Comparison of ENCODE assay signal across 2 cellular contexts in the genomic region with DNA sequence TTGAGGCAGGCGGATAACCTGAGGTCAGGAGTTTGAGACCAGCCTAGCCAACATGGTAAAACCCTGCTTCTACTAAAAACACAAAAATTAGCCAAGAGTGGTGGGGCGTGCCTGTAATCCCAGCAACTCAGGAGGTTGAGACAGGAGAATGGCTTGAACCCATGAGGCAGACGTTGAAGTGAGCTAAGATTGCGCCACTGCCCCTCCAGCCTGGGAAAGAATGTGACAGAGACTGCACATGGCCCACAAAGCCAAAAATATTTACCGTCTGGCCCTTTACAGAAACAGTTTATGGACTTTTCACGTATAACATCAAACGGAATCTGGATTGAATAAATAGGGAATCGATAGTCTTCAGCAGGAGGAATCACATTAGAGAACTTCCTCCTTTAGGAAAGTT.
A peak's percentile ranks its signal among the peaks of the same experiment; 100 is the strongest.
TF ChIP-seq lines count a peak whose summit lies in the region.

No MANE protein-coding gene starts in this region.

TF ChIP-seq in A549, 52 proteins besides CTCF, POLR2A, EP300 and RAD21:
- TF ChIP-seq HEYL (CRISPR knock-in tag; IDR thresholded peaks at IDR 0.05) (no peak), CEBPB (IDR thresholded peaks at IDR 0.05) (peak in 1 of 2 experiments; percentile 86; a peak in 2 of 4 replicates)

TF ChIP-seq in GM23338, 12 proteins besides CTCF, POLR2A, EP300 and RAD21:
- TF ChIP-seq, protein P1, sequence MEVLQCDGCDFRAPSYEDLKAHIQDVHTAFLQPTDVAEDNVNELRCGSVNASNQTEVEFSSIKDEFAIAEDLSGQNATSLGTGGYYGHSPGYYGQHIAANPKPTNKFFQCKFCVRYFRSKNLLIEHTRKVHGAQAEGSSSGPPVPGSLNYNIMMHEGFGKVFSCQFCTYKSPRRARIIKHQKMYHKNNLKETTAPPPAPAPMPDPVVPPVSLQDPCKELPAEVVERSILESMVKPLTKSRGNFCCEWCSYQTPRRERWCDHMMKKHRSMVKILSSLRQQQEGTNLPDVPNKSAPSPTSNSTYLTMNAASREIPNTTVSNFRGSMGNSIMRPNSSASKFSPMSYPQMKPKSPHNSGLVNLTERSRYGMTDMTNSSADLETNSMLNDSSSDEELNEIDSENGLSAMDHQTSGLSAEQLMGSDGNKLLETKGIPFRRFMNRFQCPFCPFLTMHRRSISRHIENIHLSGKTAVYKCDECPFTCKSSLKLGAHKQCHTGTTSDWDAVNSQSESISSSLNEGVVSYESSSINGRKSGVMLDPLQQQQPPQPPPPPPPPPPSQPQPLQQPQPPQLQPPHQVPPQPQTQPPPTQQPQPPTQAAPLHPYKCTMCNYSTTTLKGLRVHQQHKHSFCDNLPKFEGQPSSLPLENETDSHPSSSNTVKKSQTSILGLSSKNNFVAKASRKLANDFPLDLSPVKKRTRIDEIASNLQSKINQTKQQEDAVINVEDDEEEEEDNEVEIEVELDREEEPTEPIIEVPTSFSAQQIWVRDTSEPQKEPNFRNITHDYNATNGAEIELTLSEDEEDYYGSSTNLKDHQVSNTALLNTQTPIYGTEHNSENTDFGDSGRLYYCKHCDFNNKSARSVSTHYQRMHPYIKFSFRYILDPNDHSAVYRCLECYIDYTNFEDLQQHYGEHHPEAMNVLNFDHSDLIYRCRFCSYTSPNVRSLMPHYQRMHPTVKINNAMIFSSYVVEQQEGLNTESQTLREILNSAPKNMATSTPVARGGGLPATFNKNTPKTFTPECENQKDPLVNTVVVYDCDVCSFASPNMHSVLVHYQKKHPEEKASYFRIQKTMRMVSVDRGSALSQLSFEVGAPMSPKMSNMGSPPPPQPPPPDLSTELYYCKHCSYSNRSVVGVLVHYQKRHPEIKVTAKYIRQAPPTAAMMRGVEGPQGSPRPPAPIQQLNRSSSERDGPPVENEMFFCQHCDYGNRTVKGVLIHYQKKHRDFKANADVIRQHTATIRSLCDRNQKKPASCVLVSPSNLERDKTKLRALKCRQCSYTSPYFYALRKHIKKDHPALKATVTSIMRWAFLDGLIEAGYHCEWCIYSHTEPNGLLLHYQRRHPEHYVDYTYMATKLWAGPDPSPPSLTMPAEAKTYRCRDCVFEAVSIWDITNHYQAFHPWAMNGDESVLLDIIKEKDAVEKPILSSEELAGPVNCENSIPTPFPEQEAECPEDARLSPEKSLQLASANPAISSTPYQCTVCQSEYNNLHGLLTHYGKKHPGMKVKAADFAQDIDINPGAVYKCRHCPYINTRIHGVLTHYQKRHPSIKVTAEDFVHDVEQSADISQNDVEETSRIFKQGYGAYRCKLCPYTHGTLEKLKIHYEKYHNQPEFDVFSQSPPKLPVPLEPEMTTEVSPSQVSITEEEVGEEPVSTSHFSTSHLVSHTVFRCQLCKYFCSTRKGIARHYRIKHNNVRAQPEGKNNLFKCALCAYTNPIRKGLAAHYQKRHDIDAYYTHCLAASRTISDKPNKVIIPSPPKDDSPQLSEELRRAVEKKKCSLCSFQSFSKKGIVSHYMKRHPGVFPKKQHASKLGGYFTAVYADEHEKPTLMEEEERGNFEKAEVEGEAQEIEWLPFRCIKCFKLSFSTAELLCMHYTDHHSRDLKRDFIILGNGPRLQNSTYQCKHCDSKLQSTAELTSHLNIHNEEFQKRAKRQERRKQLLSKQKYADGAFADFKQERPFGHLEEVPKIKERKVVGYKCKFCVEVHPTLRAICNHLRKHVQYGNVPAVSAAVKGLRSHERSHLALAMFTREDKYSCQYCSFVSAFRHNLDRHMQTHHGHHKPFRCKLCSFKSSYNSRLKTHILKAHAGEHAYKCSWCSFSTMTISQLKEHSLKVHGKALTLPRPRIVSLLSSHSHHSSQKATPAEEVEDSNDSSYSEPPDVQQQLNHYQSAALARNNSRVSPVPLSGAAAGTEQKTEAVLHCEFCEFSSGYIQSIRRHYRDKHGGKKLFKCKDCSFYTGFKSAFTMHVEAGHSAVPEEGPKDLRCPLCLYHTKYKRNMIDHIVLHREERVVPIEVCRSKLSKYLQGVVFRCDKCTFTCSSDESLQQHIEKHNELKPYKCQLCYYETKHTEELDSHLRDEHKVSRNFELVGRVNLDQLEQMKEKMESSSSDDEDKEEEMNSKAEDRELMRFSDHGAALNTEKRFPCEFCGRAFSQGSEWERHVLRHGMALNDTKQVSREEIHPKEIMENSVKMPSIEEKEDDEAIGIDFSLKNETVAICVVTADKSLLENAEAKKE (CRISPR knock-in tag; IDR thresholded peaks at IDR 0.05): no peak
- no peak for TF ChIP-seq STAT1 (IDR thresholded peaks at IDR 0.05; ENCODE audit: unreplicated experiment)
- TF ChIP-seq ZNF331 (CRISPR knock-in tag; IDR thresholded peaks at IDR 0.05; ENCODE audit: low read depth): no peak
- no peak for TF ChIP-seq NANOG (IDR thresholded peaks at IDR 0.05; ENCODE audit: borderline replicate concordance)
- no peak for TF ChIP-seq EZH2phosphoT487 (IDR thresholded peaks at IDR 0.05; ENCODE audit: unreplicated experiment)
- TF ChIP-seq ZNF114 (CRISPR knock-in tag; IDR thresholded peaks at IDR 0.05): no peak
- TF ChIP-seq EZH2 (IDR thresholded peaks at IDR 0.05; ENCODE audit: low read depth, unreplicated experiment): no peak
- TF ChIP-seq, protein P2, sequence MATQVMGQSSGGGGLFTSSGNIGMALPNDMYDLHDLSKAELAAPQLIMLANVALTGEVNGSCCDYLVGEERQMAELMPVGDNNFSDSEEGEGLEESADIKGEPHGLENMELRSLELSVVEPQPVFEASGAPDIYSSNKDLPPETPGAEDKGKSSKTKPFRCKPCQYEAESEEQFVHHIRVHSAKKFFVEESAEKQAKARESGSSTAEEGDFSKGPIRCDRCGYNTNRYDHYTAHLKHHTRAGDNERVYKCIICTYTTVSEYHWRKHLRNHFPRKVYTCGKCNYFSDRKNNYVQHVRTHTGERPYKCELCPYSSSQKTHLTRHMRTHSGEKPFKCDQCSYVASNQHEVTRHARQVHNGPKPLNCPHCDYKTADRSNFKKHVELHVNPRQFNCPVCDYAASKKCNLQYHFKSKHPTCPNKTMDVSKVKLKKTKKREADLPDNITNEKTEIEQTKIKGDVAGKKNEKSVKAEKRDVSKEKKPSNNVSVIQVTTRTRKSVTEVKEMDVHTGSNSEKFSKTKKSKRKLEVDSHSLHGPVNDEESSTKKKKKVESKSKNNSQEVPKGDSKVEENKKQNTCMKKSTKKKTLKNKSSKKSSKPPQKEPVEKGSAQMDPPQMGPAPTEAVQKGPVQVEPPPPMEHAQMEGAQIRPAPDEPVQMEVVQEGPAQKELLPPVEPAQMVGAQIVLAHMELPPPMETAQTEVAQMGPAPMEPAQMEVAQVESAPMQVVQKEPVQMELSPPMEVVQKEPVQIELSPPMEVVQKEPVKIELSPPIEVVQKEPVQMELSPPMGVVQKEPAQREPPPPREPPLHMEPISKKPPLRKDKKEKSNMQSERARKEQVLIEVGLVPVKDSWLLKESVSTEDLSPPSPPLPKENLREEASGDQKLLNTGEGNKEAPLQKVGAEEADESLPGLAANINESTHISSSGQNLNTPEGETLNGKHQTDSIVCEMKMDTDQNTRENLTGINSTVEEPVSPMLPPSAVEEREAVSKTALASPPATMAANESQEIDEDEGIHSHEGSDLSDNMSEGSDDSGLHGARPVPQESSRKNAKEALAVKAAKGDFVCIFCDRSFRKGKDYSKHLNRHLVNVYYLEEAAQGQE (IDR thresholded peaks at IDR 0.05; ENCODE audit: unreplicated experiment): no peak
- TF ChIP-seq, protein P3, sequence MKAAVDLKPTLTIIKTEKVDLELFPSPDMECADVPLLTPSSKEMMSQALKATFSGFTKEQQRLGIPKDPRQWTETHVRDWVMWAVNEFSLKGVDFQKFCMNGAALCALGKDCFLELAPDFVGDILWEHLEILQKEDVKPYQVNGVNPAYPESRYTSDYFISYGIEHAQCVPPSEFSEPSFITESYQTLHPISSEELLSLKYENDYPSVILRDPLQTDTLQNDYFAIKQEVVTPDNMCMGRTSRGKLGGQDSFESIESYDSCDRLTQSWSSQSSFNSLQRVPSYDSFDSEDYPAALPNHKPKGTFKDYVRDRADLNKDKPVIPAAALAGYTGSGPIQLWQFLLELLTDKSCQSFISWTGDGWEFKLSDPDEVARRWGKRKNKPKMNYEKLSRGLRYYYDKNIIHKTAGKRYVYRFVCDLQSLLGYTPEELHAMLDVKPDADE (IDR thresholded peaks at IDR 0.05): no peak
- TF ChIP-seq CREB1 (CRISPR knock-in tag; IDR thresholded peaks at IDR 0.05; ENCODE audit: low read depth): no peak
- no peak for TF ChIP-seq POLR2AphosphoS5 (IDR thresholded peaks at IDR 0.05; ENCODE audit: low read depth)
- no peak for TF ChIP-seq JUNB (IDR thresholded peaks at IDR 0.05; ENCODE audit: unreplicated experiment)
